In the genomic region with DNA sequence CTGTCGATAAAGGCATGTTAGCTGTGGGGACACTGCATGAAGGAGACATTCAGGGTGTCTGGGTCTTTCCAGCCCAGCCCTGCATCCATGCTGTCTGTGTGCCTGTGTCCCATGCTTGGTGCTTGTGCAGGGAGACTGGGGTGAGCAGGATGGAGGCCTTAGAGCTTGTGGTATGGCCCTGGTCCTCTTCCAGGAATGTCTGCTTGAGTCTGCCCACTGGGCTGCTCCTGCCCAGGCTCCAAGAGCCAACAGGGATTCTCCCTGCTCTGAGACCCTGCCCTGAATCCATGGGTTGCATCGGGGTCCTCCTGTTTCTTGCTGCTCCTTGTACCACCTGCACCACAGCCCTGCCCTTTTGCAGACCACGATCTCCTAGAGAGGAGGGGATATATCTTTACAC, we compare ENCODE assay signal across 40 cellular contexts. TPM values are rescaled to one million over a fixed set of nuclear protein-coding genes. Genes with fewer than 3 reads are reported as not detected.
"Had no signal": no experiment of that assay in that cellular context is flagged by ENCODE, and none has a peak within 500 bp of the region (broad histone marks: within the 10 kb centered on the region; RNA-seq: fewer than 3 reads in every experiment).

No MANE protein-coding gene starts in this region.

- H3K36me3 ChIP-seq: adrenal gland, breast epithelium had no signal

- H3K4me1 ChIP-seq: body of pancreas, breast epithelium had no signal

- H3K27ac Mint-ChIP-seq: activated B cell treated with CpG ODN at 0.5 μM for 24 hours; activated CD8-positive, alpha-beta T cell treated with anti-CD3 and anti-CD28 coated beads for 36 hours; activated naive CD4-positive, alpha-beta T cell treated with anti-CD3 and anti-CD28 coated beads, Interleukin-2, amount 50 U/mL, for 24 hours; activated naive CD8-positive, alpha-beta T cell treated with anti-CD3 and anti-CD28 coated beads, Interleukin-2, amount 10 ng/mL, durations not matched to agents 7 days and 5 days; activated T-helper 2 cell treated with anti-CD3 and anti-CD28 coated beads, Interferon-gamma antibody, Interleukin-2, Interleukin-4, amounts not matched to agents 10 μg/mL and 5 μg/mL and 100 μg/mL, durations not matched to agents 14 hours and 24 hours and 36 hours had no signal

- H3K27ac ChIP-seq: adrenal gland, body of pancreas, breast epithelium, PC-9, RWPE1, VCaP had no signal

- H2AFZ ChIP-seq: PC-9 had no signal

- ATAC-seq: activated CD8-positive, alpha-beta T cell treated with anti-CD3 and anti-CD28 coated beads for 36 hours; body of pancreas; Right ventricle myocardium inferior; SK-N-SH treated with all-trans-retinoic acid at 6 μM for 48 hours had no signal

- H3K27me3 ChIP-seq: adrenal gland, body of pancreas, breast epithelium had no signal

- DNase-seq: activated B cell treated with CpG ODN at 0.5 μM for 24 hours; activated CD4-positive, alpha-beta T cell treated with anti-CD3 and anti-CD28 coated beads for 48 hours; activated CD4-positive, CD25-positive, alpha-beta regulatory T cell treated with anti-CD3 and anti-CD28 coated beads, Interleukin-2, amount 50 U/mL, for 72 hours; activated CD8-positive, alpha-beta T cell treated with anti-CD3 and anti-CD28 coated beads for 36 hours; activated gamma-delta T cell; activated naive CD4-positive, alpha-beta T cell treated with Interleukin-2 at 50 U/mL for 16 hours; activated naive CD8-positive, alpha-beta T cell treated with anti-CD3 and anti-CD28 coated beads, Interleukin-2, amount 10 ng/mL, durations not matched to agents 7 days and 5 days; activated T-cell treated with anti-CD3 and anti-CD28 coated beads, Interleukin-2, amount 50 U/mL, for 1 hour; adrenal gland; body of pancreas; Kasumi-1; KG1; MM.1S; MV-4-11; NCI-H1092 treated with DMSO at 0.1 percent for 48 hours; NCI-H1417; NCI-H146; NCI-H187; NCI-H2029 treated with DMSO at 0.1 percent for 48 hours; NCI-H2107; NCI-H2171; NCI-H510A; NCI-H526; NCI-H748 treated with DMSO at 0.1 percent for 48 hours; PC-9; SIG-M5; T-helper 1 cell; T-helper 2 cell; T-helper 9 cell had no signal

- FAIRE-seq: astrocyte, RCC 7860 had no signal

- H3K9me3 ChIP-seq: adrenal gland, body of pancreas had no signal

- H3K36me3 Mint-ChIP-seq: activated naive CD8-positive, alpha-beta T cell treated with anti-CD3 and anti-CD28 coated beads, Interleukin-2, amount 10 ng/mL, durations not matched to agents 7 days and 5 days had no signal

- H3K4me3 ChIP-seq: adrenal gland, body of pancreas, breast epithelium, PC-9 had no signal

- H3K4me3 Mint-ChIP-seq: activated B cell treated with CpG ODN at 0.5 μM for 24 hours; activated CD8-positive, alpha-beta T cell treated with anti-CD3 and anti-CD28 coated beads for 36 hours; activated naive CD4-positive, alpha-beta T cell treated with anti-CD3 and anti-CD28 coated beads, Interleukin-2, amount 50 U/mL, for 24 hours; activated naive CD8-positive, alpha-beta T cell treated with anti-CD3 and anti-CD28 coated beads, Interleukin-2, amount 10 ng/mL, durations not matched to agents 7 days and 5 days had no signal

- H3K4me2 ChIP-seq: PC-9 had no signal

RNA-seq across cellular contexts. Expression of a gene that starts 31.4 kb away (rescaled TPM):
- total RNA-seq: activated CD8-positive, alpha-beta memory T cell treated with anti-CD3 and anti-CD28 coated beads for 36 hours; activated CD8-positive, alpha-beta T cell treated with anti-CD3 and anti-CD28 coated beads for 36 hours had no signal

RNA-seq across cellular contexts. Expression of a gene that starts 48.4 kb away (rescaled TPM):
- total RNA-seq: PC-9, SK-MEL-5 had no signal
